ENCODE assay signal across 24 cellular contexts in the genomic region with DNA sequence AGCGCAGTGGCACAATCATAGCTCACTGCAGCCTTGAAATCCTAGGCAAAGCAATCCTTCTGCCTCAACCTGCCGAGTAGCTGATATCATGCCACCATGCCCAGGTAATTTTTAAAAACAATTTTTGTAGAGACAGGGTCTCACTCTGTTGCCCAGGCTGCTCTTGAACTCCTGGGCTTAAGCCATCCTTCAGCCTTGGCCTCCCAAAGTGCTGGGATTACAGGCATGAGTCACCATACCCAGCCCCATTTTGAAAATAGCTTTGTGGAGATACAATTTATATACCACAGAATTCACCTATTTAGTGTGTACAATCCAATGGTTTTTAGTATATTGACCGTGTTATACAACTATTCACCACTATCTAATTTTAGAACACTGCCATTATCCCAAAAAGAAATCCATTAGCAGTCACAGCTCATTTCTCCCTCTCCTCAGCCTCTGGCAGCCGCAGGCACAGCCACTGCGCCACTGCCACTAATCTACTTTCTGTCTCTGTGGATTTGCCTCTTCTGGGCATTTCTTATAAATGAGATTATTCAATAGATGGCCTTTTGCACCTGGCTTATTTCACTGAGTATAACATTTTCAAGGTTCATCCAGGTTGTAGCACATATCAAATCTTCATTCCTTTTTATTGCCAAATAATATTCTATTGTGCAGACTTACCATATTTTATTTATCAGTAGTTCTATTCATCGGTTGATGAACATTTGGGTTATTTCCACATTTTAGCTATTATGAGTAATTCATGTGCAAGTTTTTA. TPM values are rescaled to one million over a fixed set of nuclear protein-coding genes. Genes with fewer than 3 reads are reported as not detected.
A peak's percentile ranks its signal among the peaks of the same experiment; 100 is the strongest.
DNase-seq lines count a peak whose midpoint lies in the region; ATAC-seq and TF ChIP-seq lines count a peak whose summit lies in the region.
"Had no signal": no experiment of that assay in that cellular context is flagged by ENCODE, and none has a peak within 500 bp of the region (broad histone marks: within the 10 kb centered on the region; RNA-seq: fewer than 3 reads in every experiment).

No MANE protein-coding gene starts in this region.

- H3K4me3 ChIP-seq in ovary: no peak overlapping the region
- H3K4me3 ChIP-seq: dorsolateral prefrontal cortex, spleen, upper lobe of left lung had no signal

- no peaks in the 10 kb centered on the region for H3K36me3 ChIP-seq in ovary
- H3K36me3 ChIP-seq: spleen, upper lobe of left lung had no signal

- peaks cover 57% of the 10 kb centered on the region for H3K4me1 Mint-ChIP-seq in activated naive CD8-positive, alpha-beta T cell treated with anti-CD3 and anti-CD28 coated beads for 36 hours
- peaks cover 23 to 56% (median 47%) of the 10 kb centered on the region in 4 donors for H3K4me1 Mint-ChIP-seq in naive thymus-derived CD8-positive, alpha-beta T cell
- H3K4me1 Mint-ChIP-seq: nephron had no signal

- whole genome bisulfite sequencing in ovary, 3 donors: 93 to 96% (median 93%) methylated on average over 6 of the region's 6 CpGs

- ATAC-seq in GM18502 (IDR thresholded peaks at IDR 0.05; ENCODE audit: poor library complexity, unreplicated experiment) (peak; percentile 8), GM21619 (IDR thresholded peaks at IDR 0.05; ENCODE audit: unreplicated experiment) (no peak)
- ATAC-seq in naive thymus-derived CD8-positive, alpha-beta T cell: no peak
- ATAC-seq: HepG2, right cardiac atrium had no signal

- no peak for TF ChIP-seq EP300 in ovary (IDR thresholded peaks at IDR 0.05)

- peak; percentile 9 for DNase-seq in activated effector memory CD4-positive, alpha-beta T cell treated with anti-CD3 and anti-CD28 coated beads, Interleukin-2, amount 50 U/mL, for 16 hours
- DNase-seq in activated effector memory CD4-positive, alpha-beta T cell treated with Interleukin-2 at 50 U/mL for 16 hours: no peak
- no peak for DNase-seq in activated naive CD8-positive, alpha-beta T cell treated with anti-CD3 and anti-CD28 coated beads for 36 hours
- DNase-seq in naive thymus-derived CD8-positive, alpha-beta T cell: no peak
- no peak for DNase-seq in ovary
- no peak for DNase-seq in dedifferentiated amniotic fluid mesenchymal stem cell (ENCODE audit: extremely low spot score)
- DNase-seq: Caco-2, cerebellar nuclear complex, DMS79 treated with DMSO at 0.1 percent for 48 hours, dorsolateral prefrontal cortex, kidney, midbrain, MV-4-11, NCI-H146, NCI-H2107, NCI-H748 treated with DMSO at 0.1 percent for 48 hours, right cardiac atrium, spleen, upper lobe of left lung had no signal

- no peak for TF ChIP-seq POLR2A in ovary (IDR thresholded peaks at IDR 0.05)

- no peaks in the 10 kb centered on the region for H3K9me3 ChIP-seq in ovary
- H3K9me3 ChIP-seq: Caco-2, spleen, upper lobe of left lung had no signal

- no peaks in the 10 kb centered on the region for H3K4me1 ChIP-seq in ovary (ENCODE audit: insufficient read depth)
- H3K4me1 ChIP-seq: upper lobe of left lung had no signal

- no peak for TF ChIP-seq CTCF in ovary (IDR thresholded peaks at IDR 0.05)

- intact Hi-C loops in ovary (cut with DNase I): no loop called here

- POLR2A ChIA-PET in naive thymus-derived CD8-positive, alpha-beta T cell (lab: Charles Lee): interaction anchor here (0.7 to 1.6 kb wide), 5 partner anchors 9 to 34 kb away, joined by 3 to 5 read pairs (median 3); a partner anchor contains a TSS

- H3K27ac ChIP-seq in ovary: no peak overlapping the region
- H3K27ac ChIP-seq: dorsolateral prefrontal cortex, RWPE1, spleen, upper lobe of left lung had no signal

- H3K36me3 Mint-ChIP-seq in activated naive CD8-positive, alpha-beta T cell treated with anti-CD3 and anti-CD28 coated beads for 36 hours: peaks cover 32% of the 10 kb centered on the region
- peaks cover 3 to 15% (median 4%) of the 10 kb centered on the region in 3 donors for H3K36me3 Mint-ChIP-seq in naive thymus-derived CD8-positive, alpha-beta T cell

- H3K27me3 ChIP-seq in ovary: no peaks in the 10 kb centered on the region
- H3K27me3 ChIP-seq: dorsolateral prefrontal cortex, upper lobe of left lung had no signal

- no peaks in the 10 kb centered on the region for H3K27me3 Mint-ChIP-seq in activated naive CD8-positive, alpha-beta T cell treated with anti-CD3 and anti-CD28 coated beads for 36 hours
- H3K27me3 Mint-ChIP-seq in naive thymus-derived CD8-positive, alpha-beta T cell: no peaks in the 10 kb centered on the region

- H3K27ac Mint-ChIP-seq in activated naive CD8-positive, alpha-beta T cell treated with anti-CD3 and anti-CD28 coated beads for 36 hours: peak overlapping the region; percentile 5
- H3K27ac Mint-ChIP-seq in naive thymus-derived CD8-positive, alpha-beta T cell: peak overlapping the region in 7 of 10 donors; percentile 23 to 85 (median 66)
- H3K27ac Mint-ChIP-seq: nephron had no signal

- H3K4me3 Mint-ChIP-seq in activated naive CD8-positive, alpha-beta T cell treated with anti-CD3 and anti-CD28 coated beads for 36 hours: no peak overlapping the region
- H3K4me3 Mint-ChIP-seq in naive thymus-derived CD8-positive, alpha-beta T cell: peak overlapping the region in 1 of 10 donors; percentile 5
- H3K4me3 Mint-ChIP-seq: nephron had no signal

- H3K9me3 Mint-ChIP-seq in activated naive CD8-positive, alpha-beta T cell treated with anti-CD3 and anti-CD28 coated beads for 36 hours: peaks cover 3% of the 10 kb centered on the region
- no peaks in the 10 kb centered on the region for H3K9me3 Mint-ChIP-seq in naive thymus-derived CD8-positive, alpha-beta T cell
- H3K9me3 Mint-ChIP-seq: nephron had no signal

RNA-seq across cellular contexts. Expression of a gene that starts 6.5 kb away (rescaled TPM):
- total RNA-seq in activated naive CD8-positive, alpha-beta T cell treated with anti-CD3 and anti-CD28 coated beads for 36 hours: 10 to 100 TPM; 30.4 to 34.7 TPM
- total RNA-seq in naive thymus-derived CD8-positive, alpha-beta T cell: 10 to 100 TPM; 46.1 to 46.4 TPM
- 10 to 100 TPM in 2 of 3 donors, 1 to 10 TPM in 1; 4.9 to 29.4 (median 10.5) TPM for polyA plus RNA-seq in naive thymus-derived CD8-positive, alpha-beta T cell
- total RNA-seq in ovary: 1 to 10 TPM; 1.3 to 4.3 (median 2.6) TPM
- polyA plus RNA-seq in ovary: 1 to 10 TPM; 1.4 to 1.9 TPM

RNA-seq across cellular contexts. Expression of a gene that starts 31.4 kb away (rescaled TPM):
- 100 to 1,000 TPM; 262 to 268 TPM for total RNA-seq in activated naive CD8-positive, alpha-beta T cell treated with anti-CD3 and anti-CD28 coated beads for 36 hours
- total RNA-seq in naive thymus-derived CD8-positive, alpha-beta T cell: 100 to 1,000 TPM; 111 to 122 TPM
- 1 to 10 TPM; 6.6 to 9.7 (median 8.2) TPM for polyA plus RNA-seq in naive thymus-derived CD8-positive, alpha-beta T cell
- 10 to 100 TPM in 6 of 7 donors, 1 to 10 TPM in 1; 6.8 to 21.9 (median 14.4) TPM for total RNA-seq in ovary
- 10 to 100 TPM in 1 of 2 donors, 1 to 10 TPM in 1; 3.6 to 13.9 TPM for polyA plus RNA-seq in ovary

Comparison
In these comparisons a context has a peak if more than half of its experiments do, and no peak if none do; other contexts are left out.
1. RNA of a gene that starts 6.5 kb away (total RNA-seq): 46.1 to 46.4 TPM in naive thymus-derived CD8-positive, alpha-beta T cell and 30.4 to 34.7 TPM in activated naive CD8-positive, alpha-beta T cell treated with anti-CD3 and anti-CD28 coated beads for 36 hours; 1.3 to 4.3 TPM in ovary; every median in the first group is over 4 times any median in the second.
2. RNA of a gene that starts 31.4 kb away (total RNA-seq): 262 to 268 TPM in activated naive CD8-positive, alpha-beta T cell treated with anti-CD3 and anti-CD28 coated beads for 36 hours and 111 to 122 TPM in naive thymus-derived CD8-positive, alpha-beta T cell; 6.8 to 21.9 TPM in ovary; every median in the first group is over 4 times any median in the second.